In the genomic region with DNA sequence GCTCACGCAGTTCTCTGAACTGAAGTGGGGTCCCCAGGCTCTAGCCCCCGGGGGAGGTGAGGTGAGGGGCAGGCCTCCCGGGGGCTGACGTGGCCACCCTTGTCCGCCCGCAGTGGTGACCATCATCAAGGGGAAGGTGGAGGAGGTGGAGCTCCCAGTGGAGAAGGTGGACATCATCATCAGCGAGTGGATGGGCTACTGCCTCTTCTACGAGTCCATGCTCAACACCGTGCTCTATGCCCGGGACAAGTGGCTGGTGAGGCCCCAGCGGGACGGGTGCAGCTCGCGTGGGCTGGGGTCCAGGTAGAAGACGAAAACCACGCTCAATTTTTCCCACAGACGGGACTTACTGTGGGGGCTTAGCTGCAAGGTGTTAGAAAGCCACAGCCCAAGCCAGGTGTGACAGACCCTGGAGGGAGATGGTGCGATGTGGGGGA, we compare ENCODE assay signal across 13 cellular contexts. TPM values are rescaled to one million over a fixed set of nuclear protein-coding genes. Genes with fewer than 3 reads are reported as not detected.
"Had no signal": no experiment of that assay in that cellular context is flagged by ENCODE, and none has a peak within 500 bp of the region (broad histone marks: within the 10 kb centered on the region; RNA-seq: fewer than 3 reads in every experiment).

No MANE protein-coding gene starts in this region.

- H3K9me3 Mint-ChIP-seq: central memory CD8-positive, alpha-beta T cell; immature natural killer cell had no signal

- ATAC-seq: activated CD8-positive, alpha-beta memory T cell treated with anti-CD3 and anti-CD28 coated beads, Interleukin-2, amount 10 ng/mL, durations not matched to agents 7 days and 5 days; body of pancreas had no signal

- H3K4me3 ChIP-seq: body of pancreas, lung, skin epidermis, tibial nerve had no signal

- H3K27ac Mint-ChIP-seq: activated CD8-positive, alpha-beta memory T cell treated with anti-CD3 and anti-CD28 coated beads, Interleukin-2, amount 10 ng/mL, durations not matched to agents 7 days and 5 days; immature natural killer cell had no signal

- H3K27me3 Mint-ChIP-seq: activated CD8-positive, alpha-beta memory T cell treated with anti-CD3 and anti-CD28 coated beads, Interleukin-2, amount 10 ng/mL, durations not matched to agents 7 days and 5 days; central memory CD8-positive, alpha-beta T cell had no signal

- H3K4me3 Mint-ChIP-seq: activated CD8-positive, alpha-beta memory T cell treated with anti-CD3 and anti-CD28 coated beads, Interleukin-2, amount 10 ng/mL, durations not matched to agents 7 days and 5 days; central memory CD8-positive, alpha-beta T cell; immature natural killer cell had no signal

- H3K27me3 ChIP-seq: body of pancreas, tibial nerve had no signal

- DNase-seq: activated naive CD4-positive, alpha-beta T cell; amniotic stem cell; body of pancreas; immature natural killer cell; midbrain; retina; stimulated activated CD4-positive, alpha-beta T cell treated with anti-CD3 and anti-CD28 coated beads, Interleukin-4, amount 100 ng/mL, for 4 hours; T-helper 1 cell had no signal

- H3K27ac ChIP-seq: body of pancreas, tibial nerve had no signal

RNA-seq across cellular contexts. Expression of a gene that starts 7.1 kb away (rescaled TPM):
- polyA plus RNA-seq: immature natural killer cell had no signal
